In genomic region chr1:94783342-94784264, GRCh38 we compare ENCODE assay signal across 1 cellular context.
TF ChIP-seq lines count a peak whose summit lies in the region.

No MANE protein-coding gene starts in this region.

TF ChIP-seq in HEK293, 187 proteins besides CTCF, POLR2A, EP300 and RAD21 (continued from another document and continues in another):
- TF ChIP-seq, protein P1, sequence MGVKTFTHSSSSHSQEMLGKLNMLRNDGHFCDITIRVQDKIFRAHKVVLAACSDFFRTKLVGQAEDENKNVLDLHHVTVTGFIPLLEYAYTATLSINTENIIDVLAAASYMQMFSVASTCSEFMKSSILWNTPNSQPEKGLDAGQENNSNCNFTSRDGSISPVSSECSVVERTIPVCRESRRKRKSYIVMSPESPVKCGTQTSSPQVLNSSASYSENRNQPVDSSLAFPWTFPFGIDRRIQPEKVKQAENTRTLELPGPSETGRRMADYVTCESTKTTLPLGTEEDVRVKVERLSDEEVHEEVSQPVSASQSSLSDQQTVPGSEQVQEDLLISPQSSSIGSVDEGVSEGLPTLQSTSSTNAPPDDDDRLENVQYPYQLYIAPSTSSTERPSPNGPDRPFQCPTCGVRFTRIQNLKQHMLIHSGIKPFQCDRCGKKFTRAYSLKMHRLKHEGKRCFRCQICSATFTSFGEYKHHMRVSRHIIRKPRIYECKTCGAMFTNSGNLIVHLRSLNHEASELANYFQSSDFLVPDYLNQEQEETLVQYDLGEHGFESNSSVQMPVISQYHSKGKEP (tag by site-specific recombination; IDR thresholded peaks at IDR 0.05), result peak; percentile 58; the same call in 1 of the 2 replicates
- 0 out of 2 replicates have a peak, but pooled peaks have one; percentile 64 for TF ChIP-seq ZNF561 (tag by site-specific recombination; IDR thresholded peaks at IDR 0.05; ENCODE audit: borderline replicate concordance)
- TF ChIP-seq ZBTB17 (tag by site-specific recombination; IDR thresholded peaks at IDR 0.05), result peak; percentile 66
- TF ChIP-seq ZNF837 (tag by site-specific recombination; IDR thresholded peaks at IDR 0.05), result no peak
- TF ChIP-seq, protein P2, sequence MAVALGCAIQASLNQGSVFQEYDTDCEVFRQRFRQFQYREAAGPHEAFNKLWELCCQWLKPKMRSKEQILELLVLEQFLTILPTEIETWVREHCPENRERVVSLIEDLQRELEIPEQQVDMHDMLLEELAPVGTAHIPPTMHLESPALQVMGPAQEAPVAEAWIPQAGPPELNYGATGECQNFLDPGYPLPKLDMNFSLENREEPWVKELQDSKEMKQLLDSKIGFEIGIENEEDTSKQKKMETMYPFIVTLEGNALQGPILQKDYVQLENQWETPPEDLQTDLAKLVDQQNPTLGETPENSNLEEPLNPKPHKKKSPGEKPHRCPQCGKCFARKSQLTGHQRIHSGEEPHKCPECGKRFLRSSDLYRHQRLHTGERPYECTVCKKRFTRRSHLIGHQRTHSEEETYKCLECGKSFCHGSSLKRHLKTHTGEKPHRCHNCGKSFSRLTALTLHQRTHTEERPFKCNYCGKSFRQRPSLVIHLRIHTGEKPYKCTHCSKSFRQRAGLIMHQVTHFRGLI (tag by site-specific recombination; IDR thresholded peaks at IDR 0.05), result peak; percentile 53; the same call in 1 of the 2 replicates
- TF ChIP-seq ZNF146 (tag by site-specific recombination; IDR thresholded peaks at IDR 0.05), result no peak
- TF ChIP-seq ZNF76 (tag by site-specific recombination; IDR thresholded peaks at IDR 0.05; ENCODE audit: borderline replicate concordance, low read depth), result peak; percentile 71; the same call in 1 of the 2 replicates
- no peak for TF ChIP-seq ZNF626 (tag by site-specific recombination; IDR thresholded peaks at IDR 0.05)
- TF ChIP-seq GLIS1 (tag by site-specific recombination; IDR thresholded peaks at IDR 0.05), result peak; percentile 17; the same call in 1 of the 2 replicates
- TF ChIP-seq, protein P3, sequence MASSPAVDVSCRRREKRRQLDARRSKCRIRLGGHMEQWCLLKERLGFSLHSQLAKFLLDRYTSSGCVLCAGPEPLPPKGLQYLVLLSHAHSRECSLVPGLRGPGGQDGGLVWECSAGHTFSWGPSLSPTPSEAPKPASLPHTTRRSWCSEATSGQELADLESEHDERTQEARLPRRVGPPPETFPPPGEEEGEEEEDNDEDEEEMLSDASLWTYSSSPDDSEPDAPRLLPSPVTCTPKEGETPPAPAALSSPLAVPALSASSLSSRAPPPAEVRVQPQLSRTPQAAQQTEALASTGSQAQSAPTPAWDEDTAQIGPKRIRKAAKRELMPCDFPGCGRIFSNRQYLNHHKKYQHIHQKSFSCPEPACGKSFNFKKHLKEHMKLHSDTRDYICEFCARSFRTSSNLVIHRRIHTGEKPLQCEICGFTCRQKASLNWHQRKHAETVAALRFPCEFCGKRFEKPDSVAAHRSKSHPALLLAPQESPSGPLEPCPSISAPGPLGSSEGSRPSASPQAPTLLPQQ (tag by site-specific recombination; IDR thresholded peaks at IDR 0.05), result peak; percentile 33; the same call in 1 of the 2 replicates
- no peak for TF ChIP-seq ZFHX2 (tag by site-specific recombination; conservative IDR thresholded peaks at IDR 0.05)
- TF ChIP-seq HOXC10 (CRISPR knock-in tag; IDR thresholded peaks at IDR 0.05), result no peak
- TF ChIP-seq ZNF362 (tag by site-specific recombination; IDR thresholded peaks at IDR 0.05), result no peak
- peak; percentile 57; the same call in 1 of the 2 replicates for TF ChIP-seq WT1 (tag by site-specific recombination; IDR thresholded peaks at IDR 0.05)
- TF ChIP-seq PATZ1 (tag by site-specific recombination; IDR thresholded peaks at IDR 0.05), result 0 out of 2 replicates have a peak, but pooled peaks have one; percentile 27
- peak; percentile 40; the same call in 1 of the 2 replicates for TF ChIP-seq ZNF792 (tag by site-specific recombination; IDR thresholded peaks at IDR 0.05)
- no peak for TF ChIP-seq ZNF544 (tag by site-specific recombination; IDR thresholded peaks at IDR 0.05)
- TF ChIP-seq, protein P4, sequence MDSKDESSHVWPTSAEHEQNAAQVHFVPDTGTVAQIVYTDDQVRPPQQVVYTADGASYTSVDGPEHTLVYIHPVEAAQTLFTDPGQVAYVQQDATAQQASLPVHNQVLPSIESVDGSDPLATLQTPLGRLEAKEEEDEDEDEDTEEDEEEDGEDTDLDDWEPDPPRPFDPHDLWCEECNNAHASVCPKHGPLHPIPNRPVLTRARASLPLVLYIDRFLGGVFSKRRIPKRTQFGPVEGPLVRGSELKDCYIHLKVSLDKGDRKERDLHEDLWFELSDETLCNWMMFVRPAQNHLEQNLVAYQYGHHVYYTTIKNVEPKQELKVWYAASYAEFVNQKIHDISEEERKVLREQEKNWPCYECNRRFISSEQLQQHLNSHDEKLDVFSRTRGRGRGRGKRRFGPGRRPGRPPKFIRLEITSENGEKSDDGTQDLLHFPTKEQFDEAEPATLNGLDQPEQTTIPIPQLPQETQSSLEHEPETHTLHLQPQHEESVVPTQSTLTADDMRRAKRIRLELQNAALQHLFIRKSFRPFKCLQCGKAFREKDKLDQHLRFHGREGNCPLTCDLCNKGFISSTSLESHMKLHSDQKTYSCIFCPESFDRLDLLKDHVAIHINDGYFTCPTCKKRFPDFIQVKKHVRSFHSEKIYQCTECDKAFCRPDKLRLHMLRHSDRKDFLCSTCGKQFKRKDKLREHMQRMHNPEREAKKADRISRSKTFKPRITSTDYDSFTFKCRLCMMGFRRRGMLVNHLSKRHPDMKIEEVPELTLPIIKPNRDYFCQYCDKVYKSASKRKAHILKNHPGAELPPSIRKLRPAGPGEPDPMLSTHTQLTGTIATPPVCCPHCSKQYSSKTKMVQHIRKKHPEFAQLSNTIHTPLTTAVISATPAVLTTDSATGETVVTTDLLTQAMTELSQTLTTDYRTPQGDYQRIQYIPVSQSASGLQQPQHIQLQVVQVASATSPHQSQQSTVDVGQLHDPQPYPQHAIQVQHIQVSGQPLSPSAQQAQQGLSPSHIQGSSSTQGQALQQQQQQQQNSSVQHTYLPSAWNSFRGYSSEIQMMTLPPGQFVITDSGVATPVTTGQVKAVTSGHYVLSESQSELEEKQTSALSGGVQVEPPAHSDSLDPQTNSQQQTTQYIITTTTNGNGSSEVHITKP (tag by site-specific recombination; IDR thresholded peaks at IDR 0.05), result peak; percentile 96
- TF ChIP-seq, protein P5, sequence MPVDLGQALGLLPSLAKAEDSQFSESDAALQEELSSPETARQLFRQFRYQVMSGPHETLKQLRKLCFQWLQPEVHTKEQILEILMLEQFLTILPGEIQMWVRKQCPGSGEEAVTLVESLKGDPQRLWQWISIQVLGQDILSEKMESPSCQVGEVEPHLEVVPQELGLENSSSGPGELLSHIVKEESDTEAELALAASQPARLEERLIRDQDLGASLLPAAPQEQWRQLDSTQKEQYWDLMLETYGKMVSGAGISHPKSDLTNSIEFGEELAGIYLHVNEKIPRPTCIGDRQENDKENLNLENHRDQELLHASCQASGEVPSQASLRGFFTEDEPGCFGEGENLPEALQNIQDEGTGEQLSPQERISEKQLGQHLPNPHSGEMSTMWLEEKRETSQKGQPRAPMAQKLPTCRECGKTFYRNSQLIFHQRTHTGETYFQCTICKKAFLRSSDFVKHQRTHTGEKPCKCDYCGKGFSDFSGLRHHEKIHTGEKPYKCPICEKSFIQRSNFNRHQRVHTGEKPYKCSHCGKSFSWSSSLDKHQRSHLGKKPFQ (tag by site-specific recombination; IDR thresholded peaks at IDR 0.05), result peak; percentile 98
- no peak for TF ChIP-seq ZNF354C (tag by site-specific recombination; IDR thresholded peaks at IDR 0.05; ENCODE audit: borderline replicate concordance, low read depth)
- no peak for TF ChIP-seq ZNF501 (tag by site-specific recombination; IDR thresholded peaks at IDR 0.05)
- TF ChIP-seq ZEB2 (tag by site-specific recombination; IDR thresholded peaks at IDR 0.05), result peak; percentile 87
- no peak for TF ChIP-seq SP3 (tag by site-specific recombination; IDR thresholded peaks at IDR 0.05)
- no peak for TF ChIP-seq ZNF223 (tag by site-specific recombination; IDR thresholded peaks at IDR 0.05)
- TF ChIP-seq ZNF121 (tag by site-specific recombination; IDR thresholded peaks at IDR 0.05), result no peak
- no peak for TF ChIP-seq ZNF777 (tag by site-specific recombination; IDR thresholded peaks at IDR 0.05; ENCODE audit: borderline replicate concordance)
- TF ChIP-seq, protein P6, sequence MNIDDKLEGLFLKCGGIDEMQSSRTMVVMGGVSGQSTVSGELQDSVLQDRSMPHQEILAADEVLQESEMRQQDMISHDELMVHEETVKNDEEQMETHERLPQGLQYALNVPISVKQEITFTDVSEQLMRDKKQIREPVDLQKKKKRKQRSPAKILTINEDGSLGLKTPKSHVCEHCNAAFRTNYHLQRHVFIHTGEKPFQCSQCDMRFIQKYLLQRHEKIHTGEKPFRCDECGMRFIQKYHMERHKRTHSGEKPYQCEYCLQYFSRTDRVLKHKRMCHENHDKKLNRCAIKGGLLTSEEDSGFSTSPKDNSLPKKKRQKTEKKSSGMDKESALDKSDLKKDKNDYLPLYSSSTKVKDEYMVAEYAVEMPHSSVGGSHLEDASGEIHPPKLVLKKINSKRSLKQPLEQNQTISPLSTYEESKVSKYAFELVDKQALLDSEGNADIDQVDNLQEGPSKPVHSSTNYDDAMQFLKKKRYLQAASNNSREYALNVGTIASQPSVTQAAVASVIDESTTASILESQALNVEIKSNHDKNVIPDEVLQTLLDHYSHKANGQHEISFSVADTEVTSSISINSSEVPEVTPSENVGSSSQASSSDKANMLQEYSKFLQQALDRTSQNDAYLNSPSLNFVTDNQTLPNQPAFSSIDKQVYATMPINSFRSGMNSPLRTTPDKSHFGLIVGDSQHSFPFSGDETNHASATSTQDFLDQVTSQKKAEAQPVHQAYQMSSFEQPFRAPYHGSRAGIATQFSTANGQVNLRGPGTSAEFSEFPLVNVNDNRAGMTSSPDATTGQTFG (tag by site-specific recombination; IDR thresholded peaks at IDR 0.05; ENCODE audit: borderline replicate concordance), result no peak
- TF ChIP-seq ZSCAN30 (tag by site-specific recombination; IDR thresholded peaks at IDR 0.05), result 0 out of 2 replicates have a peak, but pooled peaks have one; percentile 54
- no peak for TF ChIP-seq ZNF701 (tag by site-specific recombination; IDR thresholded peaks at IDR 0.05)
- TF ChIP-seq ZNF548 (tag by site-specific recombination; IDR thresholded peaks at IDR 0.05), result no peak
- TF ChIP-seq TRIM28 (IDR thresholded peaks at IDR 0.05; ENCODE audit: borderline replicate concordance, low read length), result 0 out of 2 replicates have a peak, but pooled peaks have one; percentile 43
- TF ChIP-seq ZNF843 (tag by site-specific recombination; IDR thresholded peaks at IDR 0.05), result no peak
- TF ChIP-seq, protein P7, sequence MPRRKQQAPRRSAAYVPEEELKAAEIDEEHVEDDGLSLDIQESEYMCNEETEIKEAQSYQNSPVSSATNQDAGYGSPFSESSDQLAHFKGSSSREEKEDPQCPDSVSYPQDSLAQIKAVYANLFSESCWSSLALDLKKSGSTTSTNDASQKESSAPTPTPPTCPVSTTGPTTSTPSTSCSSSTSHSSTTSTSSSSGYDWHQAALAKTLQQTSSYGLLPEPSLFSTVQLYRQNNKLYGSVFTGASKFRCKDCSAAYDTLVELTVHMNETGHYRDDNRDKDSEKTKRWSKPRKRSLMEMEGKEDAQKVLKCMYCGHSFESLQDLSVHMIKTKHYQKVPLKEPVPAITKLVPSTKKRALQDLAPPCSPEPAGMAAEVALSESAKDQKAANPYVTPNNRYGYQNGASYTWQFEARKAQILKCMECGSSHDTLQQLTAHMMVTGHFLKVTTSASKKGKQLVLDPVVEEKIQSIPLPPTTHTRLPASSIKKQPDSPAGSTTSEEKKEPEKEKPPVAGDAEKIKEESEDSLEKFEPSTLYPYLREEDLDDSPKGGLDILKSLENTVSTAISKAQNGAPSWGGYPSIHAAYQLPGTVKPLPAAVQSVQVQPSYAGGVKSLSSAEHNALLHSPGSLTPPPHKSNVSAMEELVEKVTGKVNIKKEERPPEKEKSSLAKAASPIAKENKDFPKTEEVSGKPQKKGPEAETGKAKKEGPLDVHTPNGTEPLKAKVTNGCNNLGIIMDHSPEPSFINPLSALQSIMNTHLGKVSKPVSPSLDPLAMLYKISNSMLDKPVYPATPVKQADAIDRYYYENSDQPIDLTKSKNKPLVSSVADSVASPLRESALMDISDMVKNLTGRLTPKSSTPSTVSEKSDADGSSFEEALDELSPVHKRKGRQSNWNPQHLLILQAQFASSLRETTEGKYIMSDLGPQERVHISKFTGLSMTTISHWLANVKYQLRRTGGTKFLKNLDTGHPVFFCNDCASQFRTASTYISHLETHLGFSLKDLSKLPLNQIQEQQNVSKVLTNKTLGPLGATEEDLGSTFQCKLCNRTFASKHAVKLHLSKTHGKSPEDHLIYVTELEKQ (tag by site-specific recombination; IDR thresholded peaks at IDR 0.05; ENCODE audit: borderline replicate concordance), result peak; percentile 63; the same call in 1 of the 2 replicates
- no peak for TF ChIP-seq ZBTB6 (tag by site-specific recombination; IDR thresholded peaks at IDR 0.05)
- TF ChIP-seq ZXDB (tag by site-specific recombination; IDR thresholded peaks at IDR 0.05), result 0 out of 2 replicates have a peak, but pooled peaks have one; percentile 51
- peak; percentile 89 for TF ChIP-seq SP7 (tag by site-specific recombination; IDR thresholded peaks at IDR 0.05)
- 0 out of 2 replicates have a peak, but pooled peaks have one; percentile 19 for TF ChIP-seq ZNF660 (tag by site-specific recombination; IDR thresholded peaks at IDR 0.05)
- no peak for TF ChIP-seq ZNF266 (tag by site-specific recombination; IDR thresholded peaks at IDR 0.05; ENCODE audit: low read depth)
